In genomic region chr7:55066479-55066878, GRCh38 we compare ENCODE assay signal across 1 cellular context.
TF ChIP-seq lines count a peak whose summit lies in the region.

No MANE protein-coding gene starts in this region.

TF ChIP-seq in HepG2, 621 proteins besides CTCF, POLR2A, EP300 and RAD21 (continued from another document):
- peak; percentile 13; the same call in 1 of the 2 replicates for TF ChIP-seq HNF4G (IDR thresholded peaks at IDR 0.05; ENCODE audit: borderline replicate concordance, low read depth, low read length)
- TF ChIP-seq HNF4G (CRISPR knock-in tag; IDR thresholded peaks at IDR 0.05; ENCODE audit: borderline replicate concordance, low read depth): no peak
- no peak for TF ChIP-seq FOXK2 (IDR thresholded peaks at IDR 0.05)
- TF ChIP-seq STAG1 (CRISPR knock-in tag; IDR thresholded peaks at IDR 0.05): peak; percentile 7; the same call in 1 of the 2 replicates
- TF ChIP-seq GFI1 (CRISPR knock-in tag; IDR thresholded peaks at IDR 0.05; ENCODE audit: borderline replicate concordance): no peak
